24 cellular contexts compared by ENCODE assay signal in genomic region chr15:77786956-77787355, GRCh38.
"Had no signal": no experiment of that assay in that cellular context is flagged by ENCODE, and none has a peak within 500 bp of the region (broad histone marks: within the 10 kb centered on the region; RNA-seq: fewer than 3 reads in every experiment).

No MANE protein-coding gene starts in this region.

- H3K9me3 ChIP-seq: colonic mucosa, esophagus muscularis mucosa, heart right ventricle, lower lobe of right lung, prostate gland, right atrium auricular region, stomach, thyroid gland had no signal

- H3K27ac Mint-ChIP-seq: dendritic cell treated with granulocyte-macrophage colony-stimulating factor and Interleukin-4, amounts not matched to agents 40 ng/mL and 50 ng/mL, for 4 days; natural killer cell; stimulated activated effector memory CD8-positive, alpha-beta T cell treated with anti-CD3 and anti-CD28 coated beads, Interleukin-12 subunit alpha, Interleukin-12 subunit beta, amount 100 ng/mL, for 72 hours; type B pancreatic cell had no signal

- H3K4me1 Mint-ChIP-seq: natural killer cell; stimulated activated effector memory CD8-positive, alpha-beta T cell treated with anti-CD3 and anti-CD28 coated beads, Interleukin-12 subunit alpha, Interleukin-12 subunit beta, amount 100 ng/mL, for 72 hours had no signal

- H3K27me3 ChIP-seq: colonic mucosa, foreskin keratinocyte, right atrium auricular region, thyroid gland had no signal

- DNase-seq: colonic mucosa; effector memory CD4-positive, alpha-beta T cell; foreskin keratinocyte; glutamatergic neuron; heart right ventricle; hippocampal formation; left cardiac atrium; left ventricle myocardium superior; lower lobe of right lung; natural killer cell; stimulated activated CD4-positive, alpha-beta T cell treated with anti-CD3 and anti-CD28 coated beads, Interleukin-12 subunit alpha, Interleukin-12 subunit beta, amount 100 ng/mL, for 4 hours; stimulated activated CD4-positive, alpha-beta T cell treated with anti-CD3 and anti-CD28 coated beads, Interleukin-1b, Interleukin-23, amount 100 ng/mL, for 48 hours; stimulated activated CD4-positive, alpha-beta T cell treated with anti-CD3 and anti-CD28 coated beads, Interleukin-4, amount 100 ng/mL, for 1 hour; stimulated activated naive CD4-positive, alpha-beta T cell treated with Interleukin-2 at 50 U/mL for 16 hours; stomach; thyroid gland had no signal

- H3K4me3 ChIP-seq: colonic mucosa, esophagus muscularis mucosa, heart right ventricle, lower lobe of right lung, prostate gland, right atrium auricular region, smooth muscle cell, stomach, thyroid gland had no signal

- H3K36me3 ChIP-seq: colonic mucosa, esophagus muscularis mucosa, heart right ventricle, lower lobe of right lung, prostate gland, right atrium auricular region, stomach, thyroid gland had no signal

- H3K9me3 Mint-ChIP-seq: dendritic cell treated with granulocyte-macrophage colony-stimulating factor and Interleukin-4, amounts not matched to agents 40 ng/mL and 50 ng/mL, for 4 days; natural killer cell; stimulated activated effector memory CD8-positive, alpha-beta T cell treated with anti-CD3 and anti-CD28 coated beads, Interleukin-12 subunit alpha, Interleukin-12 subunit beta, amount 100 ng/mL, for 72 hours; type B pancreatic cell had no signal

- H3K4me3 Mint-ChIP-seq: dendritic cell treated with granulocyte-macrophage colony-stimulating factor and Interleukin-4, amounts not matched to agents 40 ng/mL and 50 ng/mL, for 4 days; natural killer cell; stimulated activated effector memory CD8-positive, alpha-beta T cell treated with anti-CD3 and anti-CD28 coated beads, Interleukin-12 subunit alpha, Interleukin-12 subunit beta, amount 100 ng/mL, for 72 hours; type B pancreatic cell had no signal

- ATAC-seq: foreskin keratinocyte; heart right ventricle; left cardiac atrium; lower lobe of right lung; natural killer cell; sciatic nerve; stimulated activated effector memory CD8-positive, alpha-beta T cell treated with anti-CD3 and anti-CD28 coated beads, Interleukin-12 subunit alpha, Interleukin-12 subunit beta, amount 100 ng/mL, for 72 hours had no signal

- H3K27ac ChIP-seq: colonic mucosa, esophagus muscularis mucosa, foreskin keratinocyte, heart right ventricle, lower lobe of right lung, prostate gland, right atrium auricular region, stomach, thyroid gland had no signal

- H3K4me1 ChIP-seq: colonic mucosa, esophagus muscularis mucosa, foreskin keratinocyte, heart right ventricle, lower lobe of right lung, prostate gland, right atrium auricular region, stomach, thyroid gland had no signal

- H3K36me3 Mint-ChIP-seq: natural killer cell; stimulated activated effector memory CD8-positive, alpha-beta T cell treated with anti-CD3 and anti-CD28 coated beads, Interleukin-12 subunit alpha, Interleukin-12 subunit beta, amount 100 ng/mL, for 72 hours; type B pancreatic cell had no signal

- H3K4me2 ChIP-seq: smooth muscle cell had no signal
